In genomic region chr14:101525646-101526527, GRCh38 we compare ENCODE assay signal across 1 cellular context.
TF ChIP-seq lines count a peak whose summit lies in the region.

No MANE protein-coding gene starts in this region.

TF ChIP-seq in GM23338, 12 proteins besides CTCF, POLR2A, EP300 and RAD21 (continued from another document):
- TF ChIP-seq ZNF462 (CRISPR knock-in tag; IDR thresholded peaks at IDR 0.05), result no peak
- no peak for TF ChIP-seq STAT1 (IDR thresholded peaks at IDR 0.05; ENCODE audit: unreplicated experiment)
- TF ChIP-seq REST (IDR thresholded peaks at IDR 0.05; ENCODE audit: unreplicated experiment), result no peak
TF ChIP-seq in GM23338: peak in this region for 0.
